In the genomic region with DNA sequence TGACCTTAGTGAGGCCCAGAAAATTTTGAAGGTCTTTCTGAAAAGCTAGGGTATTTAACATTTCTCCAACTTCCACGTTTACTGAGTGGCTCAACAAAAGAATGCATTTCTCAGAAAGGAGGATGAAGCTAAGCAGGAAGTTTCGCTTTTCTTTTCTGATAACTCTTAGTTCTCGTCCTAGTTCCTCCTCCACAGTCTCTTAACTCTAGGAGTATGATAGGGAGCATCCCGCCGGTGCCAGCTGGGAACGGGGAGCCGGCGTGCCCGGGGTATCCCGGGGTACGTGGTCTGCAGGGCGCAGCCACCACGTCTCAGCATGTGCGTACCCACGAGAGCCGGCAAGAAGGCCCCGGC, we compare ENCODE assay signal across 8 cellular contexts. TPM values are rescaled to one million over a fixed set of nuclear protein-coding genes. Genes with fewer than 3 reads are reported as not detected.
DNase-seq lines count a peak whose midpoint lies in the region; ATAC-seq lines count a peak whose summit lies in the region.

No MANE protein-coding gene starts in this region.

- no peaks in the 10 kb centered on the region for H3K9me3 Mint-ChIP-seq in activated naive CD8-positive, alpha-beta T cell treated with anti-CD3 and anti-CD28 coated beads, Interleukin-2, amount 10 ng/mL, durations not matched to agents 7 days and 5 days

- peak overlapping the region; percentile 99 for H3K4me3 Mint-ChIP-seq in activated naive CD8-positive, alpha-beta T cell treated with anti-CD3 and anti-CD28 coated beads, Interleukin-2, amount 10 ng/mL, durations not matched to agents 7 days and 5 days

- peak overlapping the region; percentile 72 for H3K27ac ChIP-seq in iPS-20b (ENCODE audit: low read length)
- peak overlapping the region; percentile 90 for H3K27ac ChIP-seq in stomach smooth muscle (ENCODE audit: low read length)

- peaks cover 51% of the 10 kb centered on the region for H3K4me1 Mint-ChIP-seq in activated naive CD8-positive, alpha-beta T cell treated with anti-CD3 and anti-CD28 coated beads, Interleukin-2, amount 10 ng/mL, durations not matched to agents 7 days and 5 days

- H3K9ac ChIP-seq in iPS-20b (ENCODE audit: low read depth, low read length) (peak overlapping the region; percentile 95), stomach smooth muscle (ENCODE audit: low read length in 2 of 2) (peak overlapping the region; percentile 95 to 98)

- peaks cover 37% of the 10 kb centered on the region for H3K36me3 ChIP-seq in iPS-20b (ENCODE audit: insufficient read depth, low read depth, low read length)
- H3K36me3 ChIP-seq in stomach smooth muscle (ENCODE audit: control insufficient read depth in 2 of 2, insufficient read depth in 2 of 2, low read length in 2 of 2): peaks cover 7 to 17% of the 10 kb centered on the region in 2 donors

- no peaks in the 10 kb centered on the region for H3K27me3 ChIP-seq in iPS-20b (ENCODE audit: insufficient read depth, low read length)
- no peaks in the 10 kb centered on the region for H3K27me3 ChIP-seq in stomach smooth muscle (ENCODE audit: control insufficient read depth in 1 of 2, insufficient read depth in 2 of 2, low read length in 2 of 2)

- peak; percentile 18 for DNase-seq in activated T-cell treated with anti-CD3 and anti-CD28 coated beads for 4 hours
- no peak for DNase-seq in activated T-cell treated with anti-CD3 and anti-CD28 coated beads, Interleukin-2, amount 50 U/mL, for 48 hours
- no peak for DNase-seq in activated naive CD8-positive, alpha-beta T cell treated with anti-CD3 and anti-CD28 coated beads, Interleukin-2, amount 10 ng/mL, durations not matched to agents 7 days and 5 days
- no peak for DNase-seq in cerebellar nuclear complex (lab: John Stamatoyannopoulos, UW)
- DNase-seq in DMS 273 treated with DMSO at 0.1 percent for 48 hours (lab: John Stamatoyannopoulos, UW): no peak

- H3K27ac Mint-ChIP-seq in activated naive CD8-positive, alpha-beta T cell treated with anti-CD3 and anti-CD28 coated beads, Interleukin-2, amount 10 ng/mL, durations not matched to agents 7 days and 5 days: peak overlapping the region; percentile 98

- H3K9me3 ChIP-seq in iPS-20b (ENCODE audit: insufficient read depth, low read depth, low read length): no peaks in the 10 kb centered on the region
- no peaks in the 10 kb centered on the region for H3K9me3 ChIP-seq in stomach smooth muscle (ENCODE audit: control insufficient read depth in 2 of 2, low read length in 2 of 2)

- no peaks in the 10 kb centered on the region for H3K27me3 Mint-ChIP-seq in activated naive CD8-positive, alpha-beta T cell treated with anti-CD3 and anti-CD28 coated beads, Interleukin-2, amount 10 ng/mL, durations not matched to agents 7 days and 5 days

- H3K36me3 Mint-ChIP-seq in activated naive CD8-positive, alpha-beta T cell treated with anti-CD3 and anti-CD28 coated beads, Interleukin-2, amount 10 ng/mL, durations not matched to agents 7 days and 5 days: peaks cover 16% of the 10 kb centered on the region

- H3K4me3 ChIP-seq in iPS-20b (ENCODE audit: low read length): peak overlapping the region; percentile 90
- peak overlapping the region; percentile 99 for H3K4me3 ChIP-seq in stomach smooth muscle (ENCODE audit: low read length in 2 of 2)

- H3K4me1 ChIP-seq in iPS-20b (ENCODE audit: insufficient read depth, low read length) (peaks cover 9% of the 10 kb centered on the region; the same call in 1 of the 2 replicates), stomach smooth muscle (ENCODE audit: control insufficient read depth, insufficient read depth, low read length) (peaks cover 25% of the 10 kb centered on the region)

- peak; percentile 19 for ATAC-seq in HG03139 (IDR thresholded peaks at IDR 0.05; ENCODE audit: unreplicated experiment)
- peak; percentile 16 for ATAC-seq in activated naive CD8-positive, alpha-beta T cell treated with anti-CD3 and anti-CD28 coated beads, Interleukin-2, amount 10 ng/mL, durations not matched to agents 7 days and 5 days (ENCODE audit: low read depth)

- POLR2A ChIA-PET in activated naive CD8-positive, alpha-beta T cell treated with anti-CD3 and anti-CD28 coated beads, Interleukin-2, amount 10 ng/mL, durations not matched to agents 7 days and 5 days (lab: Charles Lee): interaction anchor here (0.6 to 4.4 kb wide), 22 partner anchors 9 to 1566 kb away, joined by 3 to 95 read pairs (median 4); a partner anchor contains a TSS

RNA-seq across cellular contexts. Expression of a gene that starts 0.3 kb away (rescaled TPM):
- total RNA-seq in activated naive CD8-positive, alpha-beta T cell treated with anti-CD3 and anti-CD28 coated beads, Interleukin-2, amount 10 ng/mL, durations not matched to agents 7 days and 5 days: 100 to 1,000 TPM; 173 to 175 TPM

RNA-seq across cellular contexts. Expression of a gene that starts 0.5 kb away (rescaled TPM):
- 10 to 100 TPM; 78.6 to 79.4 TPM for total RNA-seq in activated naive CD8-positive, alpha-beta T cell treated with anti-CD3 and anti-CD28 coated beads, Interleukin-2, amount 10 ng/mL, durations not matched to agents 7 days and 5 days

RNA-seq across cellular contexts. Expression of a gene that starts 24.0 kb away (rescaled TPM):
- 10 to 100 TPM; 66.1 to 72.1 TPM for total RNA-seq in activated naive CD8-positive, alpha-beta T cell treated with anti-CD3 and anti-CD28 coated beads, Interleukin-2, amount 10 ng/mL, durations not matched to agents 7 days and 5 days

RNA-seq across cellular contexts. Expression of a gene that starts 29.7 kb away (rescaled TPM):
- not detected for total RNA-seq in activated naive CD8-positive, alpha-beta T cell treated with anti-CD3 and anti-CD28 coated beads, Interleukin-2, amount 10 ng/mL, durations not matched to agents 7 days and 5 days

RNA-seq across cellular contexts. Expression of a gene that starts 54.1 kb away (rescaled TPM):
- not detected for total RNA-seq in activated naive CD8-positive, alpha-beta T cell treated with anti-CD3 and anti-CD28 coated beads, Interleukin-2, amount 10 ng/mL, durations not matched to agents 7 days and 5 days
